ENCODE assay signal across 19 cellular contexts in the genomic region with DNA sequence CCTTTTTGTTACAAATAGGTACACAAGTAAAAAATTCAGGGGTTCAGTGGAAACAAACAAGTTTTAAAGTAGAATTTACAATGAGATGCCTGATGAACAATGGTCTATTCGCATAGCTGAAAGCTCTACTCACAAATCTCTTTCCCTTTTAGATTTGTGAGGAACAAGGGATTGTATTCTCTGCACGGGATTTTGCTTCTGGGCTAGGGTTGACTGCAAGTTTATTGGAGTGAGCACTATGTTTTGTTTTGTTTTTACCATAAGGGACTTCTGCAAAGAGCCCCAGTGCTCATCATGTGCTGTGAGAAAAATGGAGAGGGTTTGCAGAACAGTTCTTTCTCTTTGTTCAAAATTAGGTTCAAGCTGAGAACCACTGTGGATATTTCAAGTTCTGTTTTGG.
"Had no signal": no experiment of that assay in that cellular context is flagged by ENCODE, and none has a peak within 500 bp of the region (broad histone marks: within the 10 kb centered on the region; RNA-seq: fewer than 3 reads in every experiment).

No MANE protein-coding gene starts in this region.

- H3K27me3 ChIP-seq: adrenal gland, gastrocnemius medialis, heart left ventricle had no signal

- DNase-seq: activated CD4-positive, alpha-beta T cell treated with anti-CD3 and anti-CD28 coated beads for 4 hours; activated CD8-positive, alpha-beta T cell treated with anti-CD3 and anti-CD28 coated beads for 36 hours; activated T-cell treated with anti-CD3 and anti-CD28 coated beads, Interleukin-2, amount 50 U/mL, for 1 hour; adrenal gland; dermis blood vessel endothelial cell; effector memory CD8-positive, alpha-beta T cell; gastrocnemius medialis; heart left ventricle; mesendoderm; naive thymus-derived CD8-positive, alpha-beta T cell; posterior cingulate gyrus; stimulated activated CD8-positive, alpha-beta memory T cell treated with anti-CD3 and anti-CD28 coated beads, Interleukin-4, amount 100 ng/mL, for 48 hours; stimulated activated naive CD4-positive, alpha-beta T cell; trophoblast cell had no signal

- H3K4me3 ChIP-seq: adrenal gland, gastrocnemius medialis, heart left ventricle, SK-N-MC had no signal

- H3K4me3 Mint-ChIP-seq: activated CD8-positive, alpha-beta T cell treated with anti-CD3 and anti-CD28 coated beads for 36 hours; effector memory CD8-positive, alpha-beta T cell; naive thymus-derived CD8-positive, alpha-beta T cell had no signal

- H3K36me3 Mint-ChIP-seq: activated naive CD4-positive, alpha-beta T cell treated with anti-CD3 and anti-CD28 coated beads, Interleukin-2, amount 50 U/mL, for 72 hours; naive thymus-derived CD8-positive, alpha-beta T cell had no signal

- ATAC-seq: activated CD8-positive, alpha-beta T cell treated with anti-CD3 and anti-CD28 coated beads for 36 hours; activated naive CD4-positive, alpha-beta T cell treated with anti-CD3 and anti-CD28 coated beads, Interleukin-2, amount 50 U/mL, for 72 hours; effector memory CD8-positive, alpha-beta T cell; gastrocnemius medialis; heart left ventricle; naive thymus-derived CD8-positive, alpha-beta T cell; Right ventricle myocardium inferior had no signal

- H3K9me3 ChIP-seq: adrenal gland, gastrocnemius medialis, heart left ventricle had no signal

- H3K27ac Mint-ChIP-seq: activated CD8-positive, alpha-beta T cell treated with anti-CD3 and anti-CD28 coated beads for 36 hours; activated naive CD4-positive, alpha-beta T cell treated with anti-CD3 and anti-CD28 coated beads, Interleukin-2, amount 50 U/mL, for 72 hours; effector memory CD8-positive, alpha-beta T cell; naive thymus-derived CD8-positive, alpha-beta T cell had no signal

- H3K36me3 ChIP-seq: adrenal gland, gastrocnemius medialis, heart left ventricle had no signal

- H3K27ac ChIP-seq: adrenal gland, epithelial cell of prostate, gastrocnemius medialis, SK-N-MC had no signal

- FAIRE-seq: bronchial epithelial cell had no signal

- H3K9me3 Mint-ChIP-seq: activated CD8-positive, alpha-beta T cell treated with anti-CD3 and anti-CD28 coated beads for 36 hours; activated naive CD4-positive, alpha-beta T cell treated with anti-CD3 and anti-CD28 coated beads, Interleukin-2, amount 50 U/mL, for 72 hours; effector memory CD8-positive, alpha-beta T cell; naive thymus-derived CD8-positive, alpha-beta T cell had no signal
